18 cellular contexts compared by ENCODE assay signal in the genomic region with DNA sequence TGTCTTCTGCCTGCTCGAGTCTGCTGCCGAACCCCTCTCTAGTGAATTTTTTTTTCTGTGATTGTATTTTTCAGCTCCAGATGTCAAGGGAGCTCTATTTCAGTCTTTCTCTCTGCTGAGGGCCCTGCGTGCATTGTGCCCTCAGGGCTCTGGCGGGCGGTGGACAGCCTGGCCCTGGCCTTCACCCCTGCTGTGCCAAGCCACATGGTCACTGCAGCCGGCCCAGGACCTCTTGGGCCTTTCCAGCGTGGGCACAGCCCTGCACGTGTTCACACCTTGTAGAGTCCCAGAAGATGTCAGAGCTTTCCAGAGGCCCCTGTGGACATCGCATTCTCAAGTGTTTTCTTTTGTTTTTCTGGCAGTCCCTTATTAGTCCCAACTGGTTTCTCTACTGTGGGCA. TPM values are rescaled to one million over a fixed set of nuclear protein-coding genes. Genes with fewer than 3 reads are reported as not detected.
A peak's percentile ranks its signal among the peaks of the same experiment; 100 is the strongest.
DNase-seq lines count a peak whose midpoint lies in the region; ATAC-seq and TF ChIP-seq lines count a peak whose summit lies in the region.
"Had no signal": no experiment of that assay in that cellular context is flagged by ENCODE, and none has a peak within 500 bp of the region (broad histone marks: within the 10 kb centered on the region; RNA-seq: fewer than 3 reads in every experiment).

No MANE protein-coding gene starts in this region.

- no peak overlapping the region for H3K4ac ChIP-seq in neuronal stem cell (ENCODE audit: low read length)

- no peaks in the 10 kb centered on the region for H3K4me1 ChIP-seq in neuronal stem cell (ENCODE audit: control insufficient read depth in 2 of 2, insufficient read depth in 1 of 2, low read depth in 1 of 2, low read length in 2 of 2)
- H3K4me1 ChIP-seq in smooth muscle cell (ENCODE audit: low read depth): no peaks in the 10 kb centered on the region
- H3K4me1 ChIP-seq: Peyer's patch, SJSA1 had no signal

- no peaks in the 10 kb centered on the region for H3K27me3 Mint-ChIP-seq in WTC11 (ENCODE audit: low read depth)
- H3K27me3 Mint-ChIP-seq: B cell; CD4-positive, CD25-positive, alpha-beta regulatory T cell; IgD-negative memory B cell had no signal

- H3K4me1 Mint-ChIP-seq in WTC11: peaks cover 28% of the 10 kb centered on the region
- H3K4me1 Mint-ChIP-seq: B cell had no signal

- no CpG with 5 or more reads among the region's 9 CpGs for whole genome bisulfite sequencing in neuronal stem cell (ENCODE audit: extremely low coverage in 2 of 2, insufficient read length in 2 of 2, insufficient replicate concordance in 1 of 2), 2 donors
- 93% methylated on average over 9 of the region's 9 CpGs for WGBS in smooth muscle cell (ENCODE audit: low lambda C conversion rate)

- no peak overlapping the region for H4K8ac ChIP-seq in neuronal stem cell (ENCODE audit: low read depth, low read length)

- no peak overlapping the region for H3K14ac ChIP-seq in neuronal stem cell (ENCODE audit: low read length)

- H2BK120ac ChIP-seq in neuronal stem cell (ENCODE audit: low read depth, low read length): no peak overlapping the region

- H2AK5ac ChIP-seq in neuronal stem cell (ENCODE audit: low read depth, low read length): no peak overlapping the region

- H2BK15ac ChIP-seq in neuronal stem cell (ENCODE audit: low read length): no peak overlapping the region

- H3K36me3 Mint-ChIP-seq in WTC11: peaks cover 34% of the 10 kb centered on the region

- H3K23ac ChIP-seq in neuronal stem cell (ENCODE audit: low read depth, low read length, poor library complexity): peak overlapping the region; percentile 80

- no peak overlapping the region for H3K4me2 ChIP-seq in neuronal stem cell (ENCODE audit: insufficient read depth, low read length, poor library complexity, severe bottlenecking)
- no peak overlapping the region for H3K4me2 ChIP-seq in smooth muscle cell

- H3F3A ChIP-seq in smooth muscle cell (ENCODE audit: low read depth): no peaks in the 10 kb centered on the region

- H3K27me3 ChIP-seq in neuronal stem cell (ENCODE audit: control insufficient read depth in 3 of 3, insufficient read depth in 3 of 3, low read depth in 1 of 3, low read length in 3 of 3): no peaks in the 10 kb centered on the region
- no peaks in the 10 kb centered on the region for H3K27me3 ChIP-seq in smooth muscle cell (ENCODE audit: low read depth)
- H3K27me3 ChIP-seq: Peyer's patch, SJSA1 had no signal

- H3K9ac ChIP-seq in neuronal stem cell (ENCODE audit: low read depth, low read length, poor library complexity) (no peak overlapping the region), smooth muscle cell (ENCODE audit: low read depth) (no peak overlapping the region)

- DNase-seq in Right ventricle myocardium inferior (ENCODE audit: missing footprints) (peak; percentile 53), cardiac septum (ENCODE audit: low spot score) (no peak), WTC11 (ENCODE audit: low spot score) (no peak), neuronal stem cell (ENCODE audit: low spot score) (no peak), smooth muscle cell (lab: John Stamatoyannopoulos, UW; ENCODE audit: unreplicated experiment) (no peak), DMS53 treated with DMSO at 0.1 percent for 48 hours (lab: John Stamatoyannopoulos, UW; ENCODE audit: unreplicated experiment) (no peak), HuH-7 (ENCODE audit: low spot score) (no peak)
- DNase-seq: CD4-positive, CD25-positive, alpha-beta regulatory T cell; HFFc6; NCI-H1105 treated with DMSO at 0.1 percent for 48 hours; NCI-H2029 treated with DMSO at 0.1 percent for 48 hours; NCI-H446; NCI-H526; Peyer's patch had no signal

- CTCF ChIA-PET in WTC11 (lab: Charles Lee): interaction anchor here (1.3 kb wide), 2 partner anchors 10 to 150 kb away, joined by 4 to 5 read pairs; no protein-coding TSS in a partner anchor

- H3K4me3 ChIP-seq in neuronal stem cell (ENCODE audit: low read length in 2 of 2) (peak overlapping the region in 1 of 2 donors; percentile 18), smooth muscle cell (no peak overlapping the region)
- H3K4me3 ChIP-seq: Peyer's patch, SJSA1 had no signal

- H3K27ac Mint-ChIP-seq in WTC11: peak overlapping the region; percentile 24
- H3K27ac Mint-ChIP-seq: B cell, HFFc6 had no signal

- H3K79me1 ChIP-seq in neuronal stem cell (ENCODE audit: low read depth, low read length): peaks cover 24% of the 10 kb centered on the region

- H3K27ac ChIP-seq in neuronal stem cell (replicated peaks; ENCODE audit: low read length): no peak overlapping the region
- no peak overlapping the region for H3K27ac ChIP-seq in smooth muscle cell (ENCODE audit: low read depth)
- H3K27ac ChIP-seq: Peyer's patch, SJSA1 had no signal

- H3K36me3 ChIP-seq in neuronal stem cell (replicated peaks in 1 of 2; ENCODE audit: control insufficient read depth in 2 of 2, insufficient read depth in 2 of 2, low read length in 2 of 2) (peaks cover 26 to 63% of the 10 kb centered on the region in 2 donors), smooth muscle cell (ENCODE audit: low read depth) (no peaks in the 10 kb centered on the region)

- H3K9me3 ChIP-seq in neuronal stem cell (replicated peaks in 1 of 2; ENCODE audit: control insufficient read depth in 2 of 2, insufficient read depth in 1 of 2, low read depth in 1 of 2, low read length in 2 of 2) (peaks cover 12 to 37% of the 10 kb centered on the region in 2 donors), smooth muscle cell (replicated peaks; ENCODE audit: low read depth) (no peaks in the 10 kb centered on the region)
- H3K9me3 ChIP-seq: Peyer's patch, SJSA1 had no signal

- no peak for ATAC-seq in Right ventricle myocardium inferior
- ATAC-seq in WTC11: no peak
- no peak for ATAC-seq in GM21360 (IDR thresholded peaks at IDR 0.05; ENCODE audit: unreplicated experiment)

- H2BK12ac ChIP-seq in neuronal stem cell (ENCODE audit: low read length): no peak overlapping the region

- intact Hi-C loops in Right ventricle myocardium inferior (cut with DNase I) (no loop called here), cardiac septum (cut with DNase I) (no loop called here)

- H3K18ac ChIP-seq in neuronal stem cell (ENCODE audit: low read length): no peak overlapping the region

- no peak overlapping the region for H2BK5ac ChIP-seq in neuronal stem cell (ENCODE audit: low read length)

- POLR2A ChIA-PET in WTC11 (lab: Charles Lee): interaction anchor here (0.7 kb wide), 1 partner anchor 209 kb away, joined by 5 read pairs; no protein-coding TSS in a partner anchor

- no peak overlapping the region for H3K4me3 Mint-ChIP-seq in WTC11
- H3K4me3 Mint-ChIP-seq: B cell, HFFc6, IgD-negative memory B cell had no signal

- H4K91ac ChIP-seq in neuronal stem cell (ENCODE audit: low read depth, low read length, poor library complexity): no peak overlapping the region

- H2AFZ ChIP-seq in neuronal stem cell (ENCODE audit: low read length) (no peak overlapping the region), smooth muscle cell (ENCODE audit: low read depth) (no peak overlapping the region)

- peaks cover 27% of the 10 kb centered on the region for H3K9me3 Mint-ChIP-seq in WTC11

- H3K79me2 ChIP-seq in smooth muscle cell (ENCODE audit: low read depth): peaks cover 7% of the 10 kb centered on the region

- peaks cover 8% of the 10 kb centered on the region for H4K20me1 ChIP-seq in smooth muscle cell (ENCODE audit: low read depth)

- TF ChIP-seq CTCF in WTC11 (IDR thresholded peaks at IDR 0.05) (no peak), smooth muscle cell (IDR thresholded peaks at IDR 0.05; ENCODE audit: borderline replicate concordance, insufficient read depth, poor library complexity, severe bottlenecking) (no peak)

TF ChIP-seq in WTC11, 78 proteins besides CTCF, POLR2A, EP300 and RAD21 (continues in another document):
- TF ChIP-seq ZNF219 (CRISPR knock-in tag; IDR thresholded peaks at IDR 0.05; ENCODE audit: borderline replicate concordance) (no peak), TP53 (CRISPR knock-in tag; IDR thresholded peaks at IDR 0.05) (no peak), FOXJ3 (CRISPR knock-in tag; IDR thresholded peaks at IDR 0.05; ENCODE audit: borderline replicate concordance) (no peak)
- TF ChIP-seq, protein P1, sequence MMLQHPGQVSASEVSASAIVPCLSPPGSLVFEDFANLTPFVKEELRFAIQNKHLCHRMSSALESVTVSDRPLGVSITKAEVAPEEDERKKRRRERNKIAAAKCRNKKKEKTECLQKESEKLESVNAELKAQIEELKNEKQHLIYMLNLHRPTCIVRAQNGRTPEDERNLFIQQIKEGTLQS (CRISPR knock-in tag; conservative IDR thresholded peaks at IDR 0.05): no peak
- TF ChIP-seq, protein P2, sequence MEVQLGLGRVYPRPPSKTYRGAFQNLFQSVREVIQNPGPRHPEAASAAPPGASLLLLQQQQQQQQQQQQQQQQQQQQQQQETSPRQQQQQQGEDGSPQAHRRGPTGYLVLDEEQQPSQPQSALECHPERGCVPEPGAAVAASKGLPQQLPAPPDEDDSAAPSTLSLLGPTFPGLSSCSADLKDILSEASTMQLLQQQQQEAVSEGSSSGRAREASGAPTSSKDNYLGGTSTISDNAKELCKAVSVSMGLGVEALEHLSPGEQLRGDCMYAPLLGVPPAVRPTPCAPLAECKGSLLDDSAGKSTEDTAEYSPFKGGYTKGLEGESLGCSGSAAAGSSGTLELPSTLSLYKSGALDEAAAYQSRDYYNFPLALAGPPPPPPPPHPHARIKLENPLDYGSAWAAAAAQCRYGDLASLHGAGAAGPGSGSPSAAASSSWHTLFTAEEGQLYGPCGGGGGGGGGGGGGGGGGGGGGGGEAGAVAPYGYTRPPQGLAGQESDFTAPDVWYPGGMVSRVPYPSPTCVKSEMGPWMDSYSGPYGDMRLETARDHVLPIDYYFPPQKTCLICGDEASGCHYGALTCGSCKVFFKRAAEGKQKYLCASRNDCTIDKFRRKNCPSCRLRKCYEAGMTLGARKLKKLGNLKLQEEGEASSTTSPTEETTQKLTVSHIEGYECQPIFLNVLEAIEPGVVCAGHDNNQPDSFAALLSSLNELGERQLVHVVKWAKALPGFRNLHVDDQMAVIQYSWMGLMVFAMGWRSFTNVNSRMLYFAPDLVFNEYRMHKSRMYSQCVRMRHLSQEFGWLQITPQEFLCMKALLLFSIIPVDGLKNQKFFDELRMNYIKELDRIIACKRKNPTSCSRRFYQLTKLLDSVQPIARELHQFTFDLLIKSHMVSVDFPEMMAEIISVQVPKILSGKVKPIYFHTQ (CRISPR knock-in tag; IDR thresholded peaks at IDR 0.05): no peak

RNA-seq across cellular contexts. Expression of a gene that starts 55.7 kb away (rescaled TPM):
- total RNA-seq in Right ventricle myocardium inferior (27.3 TPM), cardiac septum (21.0 TPM), WTC11 (2021) (40.6 to 46.4 TPM (median 41.0 TPM) in 3 replicates), smooth muscle cell (9.3 and 13.1 TPM in 2 replicates)
- 11.1 TPM for polyA plus RNA-seq in neuronal stem cell (2013, experiment 1 of 2)
- polyA plus RNA-seq in neuronal stem cell (2013, experiment 2 of 2): 10.6 TPM
- polyA plus RNA-seq in smooth muscle cell: 10.8 and 19.1 TPM in 2 replicates

RNA-seq across cellular contexts. Expression of a gene that starts 56.0 kb away (rescaled TPM):
- total RNA-seq in Right ventricle myocardium inferior: 1.2 TPM
- 1.4 TPM for total RNA-seq in cardiac septum
- 31.5 to 35.1 TPM (median 32.7 TPM) in 3 replicates for total RNA-seq in WTC11 (2021)
- 29.5 TPM for polyA plus RNA-seq in neuronal stem cell (2013, experiment 1 of 2)
- polyA plus RNA-seq in neuronal stem cell (2013, experiment 2 of 2): 29.2 TPM
- 2.1 and 4.5 TPM in 2 replicates for total RNA-seq in smooth muscle cell
- polyA plus RNA-seq in smooth muscle cell: 3.9 and 4.9 TPM in 2 replicates
